Comparison of ENCODE assay signal across 1 cellular context in genomic region chr10:72889391-72889831, GRCh38.
TF ChIP-seq lines count a peak whose summit lies in the region.

No MANE protein-coding gene starts in this region.

TF ChIP-seq in HepG2, 621 proteins besides CTCF, POLR2A, EP300 and RAD21 (continued from another document):
- TF ChIP-seq MNT (IDR thresholded peaks at IDR 0.05) = peak; percentile 62; the same call in 1 of the 2 replicates
- no peak for TF ChIP-seq ONECUT2 (CRISPR knock-in tag; IDR thresholded peaks at IDR 0.05)
- no peak for TF ChIP-seq ZNF713 (CRISPR knock-in tag; IDR thresholded peaks at IDR 0.05)
- TF ChIP-seq E2F5 (CRISPR knock-in tag; conservative IDR thresholded peaks at IDR 0.05) = no peak
- TF ChIP-seq ZNF138 (CRISPR knock-in tag; IDR thresholded peaks at IDR 0.05; ENCODE audit: low read depth) = no peak
